ENCODE assay signal across 36 cellular contexts in genomic region chr1:15360681-15361080, GRCh38.
"Had no signal": no experiment of that assay in that cellular context is flagged by ENCODE, and none has a peak within 500 bp of the region (broad histone marks: within the 10 kb centered on the region; RNA-seq: fewer than 3 reads in every experiment).

No MANE protein-coding gene starts in this region.

- DNase-seq: activated B cell treated with CpG ODN at 0.5 μM for 24 hours; activated CD4-positive, alpha-beta memory T cell treated with anti-CD3 and anti-CD28 coated beads for 36 hours; activated CD4-positive, alpha-beta T cell treated with anti-CD3 and anti-CD28 coated beads for 4 hours; activated CD4-positive, alpha-beta T cell treated with anti-CD3 and anti-CD28 coated beads, Interleukin-2, amount 10 ng/mL, durations not matched to agents 24 days and 14 days; activated CD4-positive, alpha-beta T cell treated with anti-CD3 and anti-CD28 coated beads, Interleukin-2, amount 50 U/mL, for 1 hour; activated CD4-positive, alpha-beta T cell treated with anti-CD3 and anti-CD28 coated beads, Interleukin-2, amount 50 U/mL, for 4 hours; activated CD4-positive, CD25-positive, alpha-beta regulatory T cell treated with anti-CD3 and anti-CD28 coated beads, Interleukin-2, amount 50 U/mL, for 72 hours; activated CD8-positive, alpha-beta memory T cell treated with anti-CD3 and anti-CD28 coated beads, Interleukin-2, amount 50 U/mL, for 4 hours; activated CD8-positive, alpha-beta T cell treated with anti-CD3 and anti-CD28 coated beads for 36 hours; activated effector memory CD4-positive, alpha-beta T cell treated with anti-CD3 and anti-CD28 coated beads, Interleukin-2, amount 50 U/mL, for 16 hours; activated naive CD4-positive, alpha-beta T cell treated with anti-CD3 and anti-CD28 coated beads, Interleukin-2, amount 10 ng/mL, durations not matched to agents 7 days and 5 days; activated naive CD4-positive, alpha-beta T cell treated with Interleukin-2 at 50 U/mL for 16 hours; activated naive CD8-positive, alpha-beta T cell treated with anti-CD3 and anti-CD28 coated beads, Interleukin-2, amount 10 ng/mL, durations not matched to agents 7 days and 5 days; activated naive CD8-positive, alpha-beta T cell treated with anti-CD3 and anti-CD28 coated beads, Interleukin-2, amount 50 U/mL, for 24 hours; activated T-cell treated with anti-CD3 and anti-CD28 coated beads for 4 hours; activated T-cell treated with anti-CD3 and anti-CD28 coated beads, Interleukin-2, amount 50 U/mL, for 1 hour; activated T-cell treated with anti-CD3 and anti-CD28 coated beads, Interleukin-2, amount 50 U/mL, for 4 hours; activated T-cell treated with anti-CD3 and anti-CD28 coated beads, Interleukin-2, amount 50 U/mL, for 72 hours; amygdala; anterior cingulate cortex; caudate nucleus; cerebellar nuclear complex; T-cell; T-helper 2 cell; T-helper 9 cell had no signal

- H3K27ac Mint-ChIP-seq: activated B cell treated with CpG ODN at 0.5 μM for 24 hours; activated CD4-positive, alpha-beta memory T cell treated with anti-CD3 and anti-CD28 coated beads for 36 hours; activated CD4-positive, alpha-beta T cell treated with anti-CD3 and anti-CD28 coated beads, Interleukin-2, amount 10 ng/mL, durations not matched to agents 24 days and 14 days; activated CD8-positive, alpha-beta T cell treated with anti-CD3 and anti-CD28 coated beads for 36 hours; activated naive CD4-positive, alpha-beta T cell treated with anti-CD3 and anti-CD28 coated beads, Interleukin-2, amount 50 U/mL, for 24 hours; activated naive CD8-positive, alpha-beta T cell; activated naive CD8-positive, alpha-beta T cell treated with anti-CD3 and anti-CD28 coated beads, Interleukin-2, amount 10 ng/mL, durations not matched to agents 7 days and 5 days; activated naive CD8-positive, alpha-beta T cell treated with anti-CD3 and anti-CD28 coated beads, Interleukin-2, amount 50 U/mL, for 24 hours; activated T-cell treated with anti-CD3 and anti-CD28 coated beads, Interleukin-2, amount 50 U/mL, for 72 hours; activated T-helper 1 cell treated with anti-CD3 and anti-CD28 coated beads, Interleukin-12 subunit alpha, Interleukin-12 subunit beta, Interleukin-2, Interleukin-4 antibody, amounts not matched to agents 30 ng/mL and 10 ng/mL and 1 ng/mL, durations not matched to agents 14 hours and 24 hours and 36 hours; activated T-helper 17 cell treated with anti-CD3 and anti-CD28 coated beads, Interleukin-2, amount 50 U/mL, for 72 hours; brain; T-cell; T-helper 1 cell treated with Interleukin-12 subunit alpha and Interleukin-12 subunit beta and Interleukin-4 antibody, amounts not matched to agents 30 μg/mL and 1 μg/mL, for 36 hours; T-helper 2 cell treated with Interferon-gamma antibody and Interleukin-4, amounts not matched to agents 5 μg/mL and 100 μg/mL, for 36 hours had no signal

- H3K27me3 ChIP-seq: ascending aorta, cardiac muscle cell had no signal

- H3K4me3 ChIP-seq: ascending aorta, cardiac muscle cell had no signal

- H3K9me3 Mint-ChIP-seq: activated B cell treated with CpG ODN at 0.5 μM for 24 hours; activated CD4-positive, alpha-beta memory T cell treated with anti-CD3 and anti-CD28 coated beads for 36 hours; activated CD4-positive, alpha-beta T cell treated with anti-CD3 and anti-CD28 coated beads, Interleukin-2, amount 10 ng/mL, durations not matched to agents 24 days and 14 days; activated CD8-positive, alpha-beta T cell treated with anti-CD3 and anti-CD28 coated beads for 36 hours; activated naive CD4-positive, alpha-beta T cell treated with anti-CD3 and anti-CD28 coated beads, Interleukin-2, amount 10 ng/mL, durations not matched to agents 7 days and 5 days; activated naive CD4-positive, alpha-beta T cell treated with anti-CD3 and anti-CD28 coated beads, Interleukin-2, amount 50 U/mL, for 24 hours; activated naive CD8-positive, alpha-beta T cell treated with anti-CD3 and anti-CD28 coated beads, Interleukin-2, amount 10 ng/mL, durations not matched to agents 7 days and 5 days; activated naive CD8-positive, alpha-beta T cell treated with anti-CD3 and anti-CD28 coated beads, Interleukin-2, amount 50 U/mL, for 24 hours; activated T-cell treated with anti-CD3 and anti-CD28 coated beads, Interleukin-2, amount 50 U/mL, for 4 hours; activated T-cell treated with anti-CD3 and anti-CD28 coated beads, Interleukin-2, amount 50 U/mL, for 72 hours; activated T-helper 1 cell treated with anti-CD3 and anti-CD28 coated beads, Interleukin-12 subunit alpha, Interleukin-12 subunit beta, Interleukin-2, Interleukin-4 antibody, amounts not matched to agents 30 ng/mL and 10 ng/mL and 1 ng/mL, durations not matched to agents 14 hours and 24 hours and 36 hours; activated T-helper 17 cell treated with anti-CD3 and anti-CD28 coated beads, Interleukin-2, amount 50 U/mL, for 72 hours; central memory CD8-positive, alpha-beta T cell; T-cell; T-helper 1 cell treated with Interleukin-12 subunit alpha and Interleukin-12 subunit beta and Interleukin-4 antibody, amounts not matched to agents 30 μg/mL and 1 μg/mL, for 36 hours; T-helper 2 cell treated with Interferon-gamma antibody and Interleukin-4, amounts not matched to agents 5 μg/mL and 100 μg/mL, for 36 hours had no signal

- H3K36me3 Mint-ChIP-seq: activated CD4-positive, alpha-beta memory T cell treated with anti-CD3 and anti-CD28 coated beads for 36 hours; activated naive CD4-positive, alpha-beta T cell treated with anti-CD3 and anti-CD28 coated beads, Interleukin-2, amount 10 ng/mL, durations not matched to agents 7 days and 5 days; activated naive CD4-positive, alpha-beta T cell treated with anti-CD3 and anti-CD28 coated beads, Interleukin-2, amount 50 U/mL, for 24 hours; activated naive CD8-positive, alpha-beta T cell; activated naive CD8-positive, alpha-beta T cell treated with anti-CD3 and anti-CD28 coated beads, Interleukin-2, amount 10 ng/mL, durations not matched to agents 7 days and 5 days; brain; T-cell had no signal

- H3K27ac ChIP-seq: ascending aorta, cardiac muscle cell, VCaP had no signal

- ATAC-seq: activated CD8-positive, alpha-beta T cell treated with anti-CD3 and anti-CD28 coated beads for 36 hours; activated naive CD8-positive, alpha-beta T cell treated with anti-CD3 and anti-CD28 coated beads, Interleukin-2, amount 50 U/mL, for 24 hours; activated T-cell treated with anti-CD3 and anti-CD28 coated beads, Interleukin-2, amount 50 U/mL, for 4 hours; activated T-cell treated with anti-CD3 and anti-CD28 coated beads, Interleukin-2, amount 50 U/mL, for 72 hours; activated T-helper 17 cell treated with anti-CD3 and anti-CD28 coated beads, Interleukin-2, amount 50 U/mL, for 72 hours; T-cell had no signal

- H3K27me3 Mint-ChIP-seq: activated B cell treated with CpG ODN at 0.5 μM for 24 hours; activated CD4-positive, alpha-beta memory T cell treated with anti-CD3 and anti-CD28 coated beads for 36 hours; activated CD8-positive, alpha-beta T cell treated with anti-CD3 and anti-CD28 coated beads for 36 hours; activated naive CD4-positive, alpha-beta T cell treated with anti-CD3 and anti-CD28 coated beads, Interleukin-2, amount 50 U/mL, for 24 hours; activated T-helper 17 cell treated with anti-CD3 and anti-CD28 coated beads, Interleukin-2, amount 50 U/mL, for 72 hours; central memory CD8-positive, alpha-beta T cell; T-cell had no signal

- H3K9me3 ChIP-seq: ascending aorta had no signal

- H3K4me3 Mint-ChIP-seq: activated B cell treated with CpG ODN at 0.5 μM for 24 hours; activated CD4-positive, alpha-beta memory T cell treated with anti-CD3 and anti-CD28 coated beads for 36 hours; activated CD4-positive, alpha-beta T cell treated with anti-CD3 and anti-CD28 coated beads, Interleukin-2, amount 10 ng/mL, durations not matched to agents 24 days and 14 days; activated CD8-positive, alpha-beta T cell treated with anti-CD3 and anti-CD28 coated beads for 36 hours; activated naive CD4-positive, alpha-beta T cell treated with anti-CD3 and anti-CD28 coated beads, Interleukin-2, amount 10 ng/mL, durations not matched to agents 7 days and 5 days; activated naive CD4-positive, alpha-beta T cell treated with anti-CD3 and anti-CD28 coated beads, Interleukin-2, amount 50 U/mL, for 24 hours; activated naive CD8-positive, alpha-beta T cell; activated naive CD8-positive, alpha-beta T cell treated with anti-CD3 and anti-CD28 coated beads, Interleukin-2, amount 10 ng/mL, durations not matched to agents 7 days and 5 days; activated naive CD8-positive, alpha-beta T cell treated with anti-CD3 and anti-CD28 coated beads, Interleukin-2, amount 50 U/mL, for 24 hours; activated T-cell treated with anti-CD3 and anti-CD28 coated beads, Interleukin-2, amount 50 U/mL, for 4 hours; activated T-cell treated with anti-CD3 and anti-CD28 coated beads, Interleukin-2, amount 50 U/mL, for 72 hours; activated T-helper 1 cell treated with anti-CD3 and anti-CD28 coated beads, Interleukin-12 subunit alpha, Interleukin-12 subunit beta, Interleukin-2, Interleukin-4 antibody, amounts not matched to agents 30 ng/mL and 10 ng/mL and 1 ng/mL, durations not matched to agents 14 hours and 24 hours and 36 hours; activated T-helper 17 cell treated with anti-CD3 and anti-CD28 coated beads, Interleukin-2, amount 50 U/mL, for 72 hours; brain; central memory CD8-positive, alpha-beta T cell; T-cell; T-helper 1 cell treated with Interleukin-12 subunit alpha and Interleukin-12 subunit beta and Interleukin-4 antibody, amounts not matched to agents 30 μg/mL and 1 μg/mL, for 36 hours; T-helper 2 cell treated with Interferon-gamma antibody and Interleukin-4, amounts not matched to agents 5 μg/mL and 100 μg/mL, for 36 hours had no signal

- H3K4me1 ChIP-seq: ascending aorta had no signal

- H3K36me3 ChIP-seq: ascending aorta, cardiac muscle cell had no signal

- H3K4me1 Mint-ChIP-seq: activated B cell treated with CpG ODN at 0.5 μM for 24 hours; activated naive CD4-positive, alpha-beta T cell treated with anti-CD3 and anti-CD28 coated beads, Interleukin-2, amount 10 ng/mL, durations not matched to agents 7 days and 5 days; activated naive CD4-positive, alpha-beta T cell treated with anti-CD3 and anti-CD28 coated beads, Interleukin-2, amount 50 U/mL, for 24 hours; activated naive CD8-positive, alpha-beta T cell treated with anti-CD3 and anti-CD28 coated beads, Interleukin-2, amount 10 ng/mL, durations not matched to agents 7 days and 5 days; activated T-helper 17 cell treated with anti-CD3 and anti-CD28 coated beads, Interleukin-2, amount 50 U/mL, for 72 hours had no signal
